In genomic region chr15:77506311-77507150, GRCh38 we compare ENCODE assay signal across 10 cellular contexts.
DNase-seq lines count a peak whose midpoint lies in the region; ATAC-seq and TF ChIP-seq lines count a peak whose summit lies in the region.
"Had no signal": no experiment of that assay in that cellular context is flagged by ENCODE, and none has a peak within 500 bp of the region (broad histone marks: within the 10 kb centered on the region; RNA-seq: fewer than 3 reads in every experiment).

No MANE protein-coding gene starts in this region.

- no peak for TF ChIP-seq POLR2A in gastroesophageal sphincter (IDR thresholded peaks at IDR 0.05)

- WGBS in gastroesophageal sphincter (ENCODE audit: low coverage in 1 of 2), 2 donors = 41 to 50% methylated on average over 1 to 11 of the region's 20 CpGs
- no CpG with 5 or more reads among the region's 20 CpGs for WGBS in mesendoderm (ENCODE audit: extremely low coverage, insufficient coverage, low lambda C conversion rate)

- DNase-seq in RPMI7951 (ENCODE audit: low read depth) (peak; percentile 92), GDM1 (lab: John Stamatoyannopoulos, UW) (no peak), mesendoderm (no peak), DMS53 (lab: John Stamatoyannopoulos, UW) (no peak)
- DNase-seq: DND-41 had no signal

- no peaks in the 10 kb centered on the region for H3K79me2 ChIP-seq in DOHH2 (ENCODE audit: control insufficient read depth, low read length)
- H3K79me2 ChIP-seq in parathyroid adenoma = no peaks in the 10 kb centered on the region
- no peaks in the 10 kb centered on the region for H3K79me2 ChIP-seq in mesendoderm (ENCODE audit: control insufficient read depth, insufficient read depth, low read length)

- no peak overlapping the region for H2AK5ac ChIP-seq in mesendoderm (ENCODE audit: low read length)

- H2BK5ac ChIP-seq in mesendoderm (ENCODE audit: low read length) = no peak overlapping the region

- peak overlapping the region; percentile 48; the same call in 1 of the 2 replicates for H3K4me2 ChIP-seq in DOHH2 (ENCODE audit: low read length)
- no peak overlapping the region for H3K4me2 ChIP-seq in parathyroid adenoma (ENCODE audit: low read length)
- H3K4me2 ChIP-seq in mesendoderm (ENCODE audit: low read length) = no peak overlapping the region

- H3K56ac ChIP-seq in mesendoderm (ENCODE audit: low read length) = no peak overlapping the region

- H2BK120ac ChIP-seq in mesendoderm (ENCODE audit: low read depth, low read length) = no peak overlapping the region

- no peak overlapping the region for H2BK15ac ChIP-seq in mesendoderm (replicated peaks; ENCODE audit: low read depth)

- H3K18ac ChIP-seq in mesendoderm (ENCODE audit: low read length) = no peak overlapping the region

- H3K4me3 ChIP-seq in DOHH2 (ENCODE audit: low read length) = no peak overlapping the region
- no peak overlapping the region for H3K4me3 ChIP-seq in gastroesophageal sphincter
- H3K4me3 ChIP-seq in parathyroid adenoma (ENCODE audit: low read depth, low read length) = no peak overlapping the region
- H3K4me3 ChIP-seq in mesendoderm (ENCODE audit: low read length) = no peak overlapping the region
- H3K4me3 ChIP-seq: SK-N-MC had no signal

- no peaks in the 10 kb centered on the region for H4K20me1 ChIP-seq in DOHH2 (ENCODE audit: control insufficient read depth, insufficient read depth, low read depth, low read length)

- no peak overlapping the region for H4K8ac ChIP-seq in mesendoderm (ENCODE audit: low read depth, low read length)

- H3K23ac ChIP-seq in mesendoderm (ENCODE audit: low read length) = no peak overlapping the region

- H3K79me1 ChIP-seq in mesendoderm (ENCODE audit: low read length) = no peaks in the 10 kb centered on the region

- no peak overlapping the region for H3K4ac ChIP-seq in mesendoderm (ENCODE audit: low read depth, low read length)

- ATAC-seq in gastroesophageal sphincter (peak; percentile 71), HG03159 (IDR thresholded peaks at IDR 0.05; ENCODE audit: unreplicated experiment) (no peak)

- H3K9me3 ChIP-seq in DOHH2 (ENCODE audit: control insufficient read depth, insufficient read depth, low read length) (no peaks in the 10 kb centered on the region), gastroesophageal sphincter (no peaks in the 10 kb centered on the region), parathyroid adenoma (ENCODE audit: control insufficient read depth, low read length) (no peaks in the 10 kb centered on the region)

- H3K27me3 ChIP-seq in DOHH2 (ENCODE audit: control insufficient read depth, low read length) = no peaks in the 10 kb centered on the region; the same call in 1 of the 2 replicates
- H3K27me3 ChIP-seq in gastroesophageal sphincter = no peaks in the 10 kb centered on the region
- H3K27me3 ChIP-seq in parathyroid adenoma (ENCODE audit: control insufficient read depth, insufficient read depth, low read length) = no peaks in the 10 kb centered on the region
- no peaks in the 10 kb centered on the region for H3K27me3 ChIP-seq in mesendoderm (ENCODE audit: insufficient read depth, low read length, poor library complexity)

- no peak overlapping the region for H3K9ac ChIP-seq in parathyroid adenoma
- H3K9ac ChIP-seq in mesendoderm (ENCODE audit: low read length) = no peak overlapping the region

- H4K5ac ChIP-seq in mesendoderm (ENCODE audit: low read length) = no peak overlapping the region

- no peak for TF ChIP-seq CTCF in DOHH2 (IDR thresholded peaks at IDR 0.05; ENCODE audit: low read depth, low read length, poor library complexity, severe bottlenecking)
- peak in 1 of 4 experiments; percentile 12 for TF ChIP-seq CTCF in gastroesophageal sphincter (IDR thresholded peaks at IDR 0.05)
- no peak for TF ChIP-seq CTCF in parathyroid adenoma (IDR thresholded peaks at IDR 0.05)

- no peak overlapping the region for H2AFZ ChIP-seq in parathyroid adenoma

- TF ChIP-seq EP300 in gastroesophageal sphincter (IDR thresholded peaks at IDR 0.05) = no peak

- H3K4me1 ChIP-seq in DOHH2 (ENCODE audit: control insufficient read depth, low read length) = peaks cover 28% of the 10 kb centered on the region
- H3K4me1 ChIP-seq in gastroesophageal sphincter = peaks cover 0 to 49% (median 17%) of the 10 kb centered on the region in 3 donors
- peaks cover 6% of the 10 kb centered on the region for H3K4me1 ChIP-seq in parathyroid adenoma
- H3K4me1 ChIP-seq in mesendoderm (ENCODE audit: control insufficient read depth, low read depth, low read length) = no peaks in the 10 kb centered on the region

- no peaks in the 10 kb centered on the region for H3K9me2 ChIP-seq in DOHH2 (replicated peaks; ENCODE audit: control insufficient read depth, low read length)

- H3K27ac ChIP-seq in DOHH2 (ENCODE audit: low read depth, low read length) (no peak overlapping the region), gastroesophageal sphincter (peak overlapping the region in 3 of 4 donors; percentile 75 to 80 (median 76)), parathyroid adenoma (peak overlapping the region; percentile 60), mesendoderm (ENCODE audit: low read depth, low read length) (no peak overlapping the region)
- H3K27ac ChIP-seq: SK-N-MC had no signal

- H3K36me3 ChIP-seq in DOHH2 (ENCODE audit: control insufficient read depth, low read length) (no peaks in the 10 kb centered on the region), gastroesophageal sphincter (no peaks in the 10 kb centered on the region), parathyroid adenoma (ENCODE audit: control insufficient read depth, insufficient read depth, low read length) (no peaks in the 10 kb centered on the region), mesendoderm (ENCODE audit: control insufficient read depth, insufficient read depth, low read length) (no peaks in the 10 kb centered on the region)

- no peaks in the 10 kb centered on the region for H3F3A ChIP-seq in DOHH2 (ENCODE audit: control insufficient read depth, insufficient read depth)

Comparison
In these comparisons a context has a peak if more than half of its experiments do, and no peak if none do; other contexts are left out.
1. H3K27ac ChIP-seq: peak in gastroesophageal sphincter (3 of 4) and parathyroid adenoma (single experiment); none in DOHH2 (single experiment) and mesendoderm (single experiment).